ENCODE assay signal across 17 cellular contexts in genomic region chr5:51665295-51665593, GRCh38.
A peak's percentile ranks its signal among the peaks of the same experiment; 100 is the strongest.
DNase-seq lines count a peak whose midpoint lies in the region; ATAC-seq and TF ChIP-seq lines count a peak whose summit lies in the region.
"Had no signal": no experiment of that assay in that cellular context is flagged by ENCODE, and none has a peak within 500 bp of the region (broad histone marks: within the 10 kb centered on the region; RNA-seq: fewer than 3 reads in every experiment).

No MANE protein-coding gene starts in this region.

- H3K4me3 Mint-ChIP-seq in mesothelial cell of epicardium, result no peak overlapping the region
- H3K4me3 Mint-ChIP-seq in type B pancreatic cell, result peak overlapping the region; percentile 62
- H3K4me3 Mint-ChIP-seq: CD14-positive monocyte; CD4-positive, alpha-beta memory T cell had no signal

- DNase-seq in DMS114 treated with DMSO at 0.1 percent for 48 hours (lab: John Stamatoyannopoulos, UW; ENCODE audit: unreplicated experiment) (peak; percentile 69), mesothelial cell of epicardium (ENCODE audit: low spot score in 2 of 2, unreplicated experiment in 2 of 2) (no peak), type B pancreatic cell (ENCODE audit: extremely low spot score, unreplicated experiment) (no peak), Peyer's patch (no peak), right cardiac atrium (no peak)
- DNase-seq: AML-193; CD4-positive, alpha-beta memory T cell; GF-D8; GOT3; H7; IMR-90 had no signal

- H3K9me3 Mint-ChIP-seq in mesothelial cell of epicardium (no peaks in the 10 kb centered on the region), type B pancreatic cell (no peaks in the 10 kb centered on the region)

- TF ChIP-seq CTCF in mesothelial cell of epicardium (IDR thresholded peaks at IDR 0.05; ENCODE audit: unreplicated experiment) (no peak), type B pancreatic cell (conservative IDR thresholded peaks at IDR 0.05) (no peak), Peyer's patch (IDR thresholded peaks at IDR 0.05) (no peak)

- no peaks in the 10 kb centered on the region for H3K36me3 Mint-ChIP-seq in mesothelial cell of epicardium
- no peaks in the 10 kb centered on the region for H3K36me3 Mint-ChIP-seq in type B pancreatic cell
- H3K36me3 Mint-ChIP-seq: CD14-positive monocyte; CD4-positive, alpha-beta memory T cell had no signal

- ATAC-seq in SK-N-SH treated with all-trans-retinoic acid at 6 μM for 48 hours, result peak; percentile 51
- ATAC-seq in right cardiac atrium, result no peak
- no peak for ATAC-seq in GM21381 (IDR thresholded peaks at IDR 0.05; ENCODE audit: unreplicated experiment)
- ATAC-seq: A549, HCT116 had no signal

- H3K4me1 Mint-ChIP-seq in mesothelial cell of epicardium (peaks cover 41% of the 10 kb centered on the region), type B pancreatic cell (ENCODE audit: unreplicated experiment) (no peaks in the 10 kb centered on the region)
- H3K4me1 Mint-ChIP-seq: CD14-positive monocyte; CD4-positive, alpha-beta memory T cell had no signal

- 73% methylated on average over 1 of the region's 1 CpG for WGBS in right cardiac atrium

- H3K4me1 ChIP-seq in Peyer's patch, result no peaks in the 10 kb centered on the region
- no peaks in the 10 kb centered on the region for H3K4me1 ChIP-seq in right cardiac atrium (ENCODE audit: control insufficient read depth, insufficient read depth, low read length)
- H3K4me1 ChIP-seq: A549 had no signal

- H3K27me3 ChIP-seq in Peyer's patch (no peaks in the 10 kb centered on the region), right cardiac atrium (ENCODE audit: control insufficient read depth, insufficient read depth) (no peaks in the 10 kb centered on the region)

- H3K27me3 Mint-ChIP-seq in mesothelial cell of epicardium (ENCODE audit: low read depth), result no peaks in the 10 kb centered on the region
- H3K27me3 Mint-ChIP-seq in type B pancreatic cell, result no peaks in the 10 kb centered on the region
- H3K27me3 Mint-ChIP-seq: CD4-positive, alpha-beta memory T cell had no signal

- peak overlapping the region; percentile 59 for H3K27ac Mint-ChIP-seq in mesothelial cell of epicardium
- no peak overlapping the region for H3K27ac Mint-ChIP-seq in type B pancreatic cell
- H3K27ac Mint-ChIP-seq: CD14-positive monocyte; CD4-positive, alpha-beta memory T cell had no signal

- H3K4me3 ChIP-seq in Peyer's patch, result no peak overlapping the region
- no peak overlapping the region for H3K4me3 ChIP-seq in right cardiac atrium (ENCODE audit: low read length)
- H3K4me3 ChIP-seq: A549 had no signal

- H3K9me3 ChIP-seq in Peyer's patch, result no peaks in the 10 kb centered on the region
- no peaks in the 10 kb centered on the region for H3K9me3 ChIP-seq in right cardiac atrium (ENCODE audit: control insufficient read depth, low read length)
- H3K9me3 ChIP-seq: A549 had no signal

- intact Hi-C loops in right cardiac atrium (cut with DNase I), result no loop called here

- no peaks in the 10 kb centered on the region for H3K36me3 ChIP-seq in Peyer's patch

- H3K27ac ChIP-seq in Peyer's patch (no peak overlapping the region), right cardiac atrium (ENCODE audit: low read length) (no peak overlapping the region)
- H3K27ac ChIP-seq: 22Rv1, A549 had no signal

- TF ChIP-seq POLR2A in Peyer's patch (IDR thresholded peaks at IDR 0.05), result no peak

TF ChIP-seq in SK-N-SH treated with all-trans-retinoic acid at 6 μM for 48 hours, 23 proteins besides CTCF, POLR2A, EP300 and RAD21:
- no peak for TF ChIP-seq TSHZ2 (CRISPR knock-in tag; IDR thresholded peaks at IDR 0.05)
- no peak for TF ChIP-seq ZFP3 (CRISPR knock-in tag; IDR thresholded peaks at IDR 0.05)
- no peak for TF ChIP-seq OSR1 (CRISPR knock-in tag; IDR thresholded peaks at IDR 0.05)
- 0 out of 2 replicates have a peak, but pooled peaks have one; percentile 7 for TF ChIP-seq ISL1 (CRISPR knock-in tag; IDR thresholded peaks at IDR 0.05)
- TF ChIP-seq RARB (CRISPR knock-in tag; IDR thresholded peaks at IDR 0.05), result no peak
- TF ChIP-seq PATZ1 (CRISPR knock-in tag; IDR thresholded peaks at IDR 0.05; ENCODE audit: borderline replicate concordance), result no peak
